In genomic region chr3:45640091-45640507, GRCh38 we compare ENCODE assay signal across 12 cellular contexts. TPM values are rescaled to one million over a fixed set of nuclear protein-coding genes. Genes with fewer than 3 reads are reported as not detected.
DNase-seq lines count a peak whose midpoint lies in the region; ATAC-seq, FAIRE-seq and TF ChIP-seq lines count a peak whose summit lies in the region.
"Had no signal": no experiment of that assay in that cellular context is flagged by ENCODE, and none has a peak within 500 bp of the region (broad histone marks: within the 10 kb centered on the region; RNA-seq: fewer than 3 reads in every experiment).

No MANE protein-coding gene starts in this region.

- H3K27me3 ChIP-seq in Panc1 (ENCODE audit: control insufficient read depth, insufficient read depth, low read length) (no peaks in the 10 kb centered on the region), suprapubic skin (no peaks in the 10 kb centered on the region)
- H3K27me3 ChIP-seq: heart right ventricle, right atrium auricular region, vagina had no signal

- POLR2A ChIA-PET in Panc1 (lab: Charles Lee) = no interaction called here

- CTCF ChIA-PET in Panc1 (lab: Charles Lee) = no interaction called here

- H3K4me1 ChIP-seq in Panc1 (ENCODE audit: control insufficient read depth, insufficient read depth, low read length) (peaks cover 39% of the 10 kb centered on the region), suprapubic skin (peaks cover 22% of the 10 kb centered on the region)

- ATAC-seq in Panc1 = no peak
- ATAC-seq: heart right ventricle had no signal

- TF ChIP-seq CTCF in Panc1 (IDR thresholded peaks at IDR 0.05) = no peak
- TF ChIP-seq CTCF in suprapubic skin (IDR thresholded peaks at IDR 0.05) = no peak

- no peak for FAIRE-seq in H54 (lab: Jason Lieb, UNC)

- 82% methylated on average over 1 of the region's 1 CpG for WGBS in suprapubic skin

- no TSS peak for BruUV-seq in Panc1 (replicated peaks; lab: Mats Ljungman, UMichigan)

- in situ Hi-C loops in Panc1 (cut with HindIII; ENCODE audit: low pct_unique_long_range_greater_than_20kb, low sequenced_read_pairs) = no loop called here

- DNase-seq in HT1080 (ENCODE audit: low read depth) (peak; percentile 38), Panc1 (ENCODE audit: low read depth, low spot score) (no peak), epithelial cell of prostate (ENCODE audit: low read depth, low spot score) (no peak), suprapubic skin (ENCODE audit: low spot score in 2 of 2) (no peak), caudate nucleus (lab: John Stamatoyannopoulos, UW) (no peak), H54 (ENCODE audit: insufficient read length, low spot score) (no peak), HCEC 1CT (no peak)
- DNase-seq: effector memory CD4-positive, alpha-beta T cell; heart right ventricle; mesendoderm had no signal

- no peaks in the 10 kb centered on the region; the same call in 1 of the 2 replicates for H3K36me3 ChIP-seq in Panc1 (ENCODE audit: control insufficient read depth, insufficient read depth, low read length)
- H3K36me3 ChIP-seq in suprapubic skin = peaks cover 9% of the 10 kb centered on the region
- H3K36me3 ChIP-seq: vagina had no signal

- TF ChIP-seq POLR2A in suprapubic skin (IDR thresholded peaks at IDR 0.05) (no peak), H54 (IDR thresholded peaks at IDR 0.05; ENCODE audit: low read depth, low read length) (no peak)

- intact Hi-C loops in Panc1 (cut with micrococcal nuclease; ENCODE audit: unreplicated experiment) = no loop called here

- peak overlapping the region; percentile 11; the same call in 1 of the 2 replicates for H3K27ac ChIP-seq in Panc1 (ENCODE audit: low read length)
- H3K27ac ChIP-seq in epithelial cell of prostate = peak overlapping the region; percentile 7
- peak overlapping the region; percentile 38 for H3K27ac ChIP-seq in suprapubic skin
- H3K27ac ChIP-seq in caudate nucleus (ENCODE audit: low read depth, low read length) = no peak overlapping the region
- H3K27ac ChIP-seq: right atrium auricular region, vagina had no signal

- TF ChIP-seq EP300 in suprapubic skin (IDR thresholded peaks at IDR 0.05) = no peak

- no peak overlapping the region for H3K4me3 ChIP-seq in Panc1 (ENCODE audit: low read depth in 2 of 2, low read length in 2 of 2)
- no peak overlapping the region for H3K4me3 ChIP-seq in suprapubic skin
- H3K4me3 ChIP-seq: heart right ventricle, right atrium auricular region, vagina had no signal

- no peaks in the 10 kb centered on the region for H3K9me3 ChIP-seq in Panc1 (ENCODE audit: control insufficient read depth, insufficient read depth, low read depth, low read length)
- no peaks in the 10 kb centered on the region for H3K9me3 ChIP-seq in suprapubic skin
- H3K9me3 ChIP-seq: heart right ventricle, right atrium auricular region, vagina had no signal

RNA-seq across cellular contexts. Expression of gene LIMD1, which starts 45.5 kb away (rescaled TPM):
- total RNA-seq in HT1080 (2014; rRNA removed; shearing (Covaris generic)) = 23.4 and 27.3 TPM in 2 replicates
- 9.6 and 12.0 TPM in 2 replicates for polyA plus RNA-seq in HT1080 (2015; cell fraction: cytosol; rRNA removed)
- 42.5 and 46.1 TPM in 2 replicates for polyA plus RNA-seq in HT1080 (2015; cell fraction: nucleus; rRNA removed)
- total RNA-seq in Panc1 (2021; ENCODE audit: unreplicated experiment) (49.7 TPM), suprapubic skin (10 to 100 TPM; 16.6 to 55.4 (median 26.3) TPM)
- polyA plus RNA-seq in Panc1 (2012; ENCODE audit: insufficient read length) = 19.4 TPM

RNA-seq across cellular contexts. Expression of gene SACM1L, which starts 49.1 kb away (rescaled TPM):
- 29.5 and 33.1 TPM in 2 replicates for total RNA-seq in HT1080 (2014; rRNA removed; shearing (Covaris generic))
- polyA plus RNA-seq in HT1080 (2015; cell fraction: cytosol; rRNA removed) = 23.6 and 28.1 TPM in 2 replicates
- 55.2 and 59.8 TPM in 2 replicates for polyA plus RNA-seq in HT1080 (2015; cell fraction: nucleus; rRNA removed)
- total RNA-seq in Panc1 (2021; ENCODE audit: unreplicated experiment) (31.6 TPM), suprapubic skin (10 to 100 TPM; 22.8 to 48.9 (median 31.2) TPM)
- polyA plus RNA-seq in Panc1 (2012; ENCODE audit: insufficient read length) = 17.4 TPM
